13 cellular contexts compared by ENCODE assay signal in genomic region chr9:87711857-87712800, GRCh38. TPM values are rescaled to one million over a fixed set of nuclear protein-coding genes. Genes with fewer than 3 reads are reported as not detected.
DNase-seq lines count a peak whose midpoint lies in the region; ATAC-seq and TF ChIP-seq lines count a peak whose summit lies in the region.
"Had no signal": no experiment of that assay in that cellular context is flagged by ENCODE, and none has a peak within 500 bp of the region (broad histone marks: within the 10 kb centered on the region; RNA-seq: fewer than 3 reads in every experiment).

No MANE protein-coding gene starts in this region.

- peak in 2 of 4 donors; percentile 25 to 31 for ATAC-seq in psoas muscle
- ATAC-seq in HG02973 (IDR thresholded peaks at IDR 0.05; ENCODE audit: unreplicated experiment) = no peak
- no peak for ATAC-seq in stimulated activated naive CD8-positive, alpha-beta T cell treated with anti-CD3 and anti-CD28 coated beads, Interleukin-15, amount 100 ng/mL, for 72 hours
- ATAC-seq: stimulated activated naive CD8-positive, alpha-beta T cell treated with anti-CD3 and anti-CD28 coated beads, Interleukin-15, Interleukin-2, amounts not matched to agents 100 U/mL and 50 U/mL, for 24 hours had no signal

- H3K4me1 Mint-ChIP-seq in stimulated activated naive CD8-positive, alpha-beta T cell treated with anti-CD3 and anti-CD28 coated beads, Interleukin-15, amount 100 ng/mL, for 72 hours = peaks cover 10% of the 10 kb centered on the region

- H3K9me3 Mint-ChIP-seq in stimulated activated naive CD8-positive, alpha-beta T cell treated with anti-CD3 and anti-CD28 coated beads, Interleukin-15, amount 100 ng/mL, for 72 hours = no peaks in the 10 kb centered on the region
- H3K9me3 Mint-ChIP-seq: activated CD4-positive, alpha-beta T cell treated with anti-CD3 and anti-CD28 coated beads, Interleukin-2, amount 10 ng/mL, durations not matched to agents 24 days and 14 days had no signal

- H3K9me3 ChIP-seq in SK-N-MC (ENCODE audit: low read depth, low read length) = no peaks in the 10 kb centered on the region
- H3K9me3 ChIP-seq in psoas muscle = no peaks in the 10 kb centered on the region

- H3K36me3 ChIP-seq in SK-N-MC (ENCODE audit: insufficient read depth, low read length) (peaks cover 20% of the 10 kb centered on the region), psoas muscle (ENCODE audit: insufficient read depth in 1 of 2, low read depth in 1 of 2) (no peaks in the 10 kb centered on the region)

- DNase-seq in Daoy (ENCODE audit: low read depth) = peak; percentile 76
- no peak for DNase-seq in SK-N-MC (ENCODE audit: low read depth, low spot score)
- DNase-seq in fibroblast of peridontal ligament (ENCODE audit: extremely low read depth) = peak; percentile 88
- DNase-seq in psoas muscle = peak in 1 of 2 donors; percentile 30
- DNase-seq in NCI-H345 (lab: John Stamatoyannopoulos, UW) = no peak
- DNase-seq in DMS79 treated with DMSO at 0.1 percent for 48 hours (lab: John Stamatoyannopoulos, UW) = no peak
- DNase-seq in stimulated activated naive CD8-positive, alpha-beta T cell treated with anti-CD3 and anti-CD28 coated beads, Interleukin-15, amount 100 ng/mL, for 72 hours = no peak
- DNase-seq: activated CD4-positive, alpha-beta T cell treated with anti-CD3 and anti-CD28 coated beads, Interleukin-2, amount 10 ng/mL, durations not matched to agents 24 days and 14 days; H7; NCI-H1694; occipital lobe; stimulated activated naive CD8-positive, alpha-beta T cell treated with anti-CD3 and anti-CD28 coated beads, Interleukin-15, Interleukin-2, amounts not matched to agents 100 U/mL and 50 U/mL, for 24 hours had no signal

- H3K27me3 ChIP-seq in psoas muscle (ENCODE audit: insufficient read depth in 3 of 3, low read length in 2 of 3) = no peaks in the 10 kb centered on the region

- intact Hi-C loops in psoas muscle (cut with DNase I) = no loop called here

- 72 to 75% (median 74%) methylated on average over 9 of the region's 9 CpGs for WGBS in psoas muscle, 3 donors

- no peak for TF ChIP-seq CTCF in psoas muscle (IDR thresholded peaks at IDR 0.05)

- H3K4me3 ChIP-seq in SK-N-MC = no peak overlapping the region
- H3K4me3 ChIP-seq in psoas muscle = no peak overlapping the region

- no peaks in the 10 kb centered on the region for H3K27me3 Mint-ChIP-seq in stimulated activated naive CD8-positive, alpha-beta T cell treated with anti-CD3 and anti-CD28 coated beads, Interleukin-15, amount 100 ng/mL, for 72 hours

- H3K27ac Mint-ChIP-seq in stimulated activated naive CD8-positive, alpha-beta T cell treated with anti-CD3 and anti-CD28 coated beads, Interleukin-15, amount 100 ng/mL, for 72 hours = no peak overlapping the region

- H3K27ac ChIP-seq in SK-N-MC = peak overlapping the region; percentile 63; the same call in 1 of the 2 replicates
- H3K27ac ChIP-seq in psoas muscle = peak overlapping the region; percentile 32

- no peak overlapping the region for H3K9ac ChIP-seq in SK-N-MC (ENCODE audit: insufficient read length)

- no peak overlapping the region for H3K4me3 Mint-ChIP-seq in stimulated activated naive CD8-positive, alpha-beta T cell treated with anti-CD3 and anti-CD28 coated beads, Interleukin-15, amount 100 ng/mL, for 72 hours
- H3K4me3 Mint-ChIP-seq: activated CD4-positive, alpha-beta T cell treated with anti-CD3 and anti-CD28 coated beads, Interleukin-2, amount 10 ng/mL, durations not matched to agents 24 days and 14 days had no signal

- peaks cover 13% of the 10 kb centered on the region for H3K4me1 ChIP-seq in psoas muscle

RNA-seq across cellular contexts. Expression of gene CTSL, which starts 13.8 kb away (rescaled TPM):
- 159 and 213 TPM in 2 replicates for total RNA-seq in Daoy (2014; rRNA removed; shearing (Covaris generic))
- 10 to 100 TPM; 45.8 to 93.6 (median 73.8) TPM for total RNA-seq in psoas muscle
- polyA plus RNA-seq in psoas muscle = 100 to 1,000 TPM in 1 of 3 donors, 10 to 100 TPM in 2; 73.4 to 995 (median 75.3) TPM

Comparison
In these comparisons a context has a peak if more than half of its experiments do, and no peak if none do; other contexts are left out.
1. DNase-seq: peak in Daoy (single experiment) and fibroblast of peridontal ligament (single experiment); none in SK-N-MC (single experiment), NCI-H345 (single experiment), DMS79 treated with DMSO at 0.1 percent for 48 hours (single experiment) and stimulated activated naive CD8-positive, alpha-beta T cell treated with anti-CD3 and anti-CD28 coated beads, Interleukin-15, amount 100 ng/mL, for 72 hours (0 of 2).